Comparison of ENCODE assay signal across 10 cellular contexts in genomic region chr7:2312272-2312929, GRCh38.
A peak's percentile ranks its signal among the peaks of the same experiment; 100 is the strongest.
DNase-seq lines count a peak whose midpoint lies in the region; ATAC-seq and TF ChIP-seq lines count a peak whose summit lies in the region.
"Had no signal": no experiment of that assay in that cellular context is flagged by ENCODE, and none has a peak within 500 bp of the region (broad histone marks: within the 10 kb centered on the region; RNA-seq: fewer than 3 reads in every experiment).

No MANE protein-coding gene starts in this region.

- H3K4me3 Mint-ChIP-seq in activated T-cell treated with anti-CD3 and anti-CD28 coated beads, Interleukin-2, amount 50 U/mL, for 24 hours = peak overlapping the region; percentile 66
- H3K4me3 Mint-ChIP-seq in stimulated activated naive B cell treated with anti-CD40 and anti-IgM and Interleukin-4, amounts not matched to agents 10 μg/mL and 1 μg/mL and 100 μg/mL, for 72 hours = no peak overlapping the region

- peak overlapping the region; percentile 60 for H3K27ac Mint-ChIP-seq in activated T-cell treated with anti-CD3 and anti-CD28 coated beads, Interleukin-2, amount 50 U/mL, for 24 hours
- peak overlapping the region; percentile 97 for H3K27ac Mint-ChIP-seq in stimulated activated naive B cell treated with anti-CD40 and anti-IgM and Interleukin-4, amounts not matched to agents 10 μg/mL and 1 μg/mL and 100 μg/mL, for 72 hours

- H3K9me3 Mint-ChIP-seq in activated T-cell treated with anti-CD3 and anti-CD28 coated beads, Interleukin-2, amount 50 U/mL, for 24 hours = no peaks in the 10 kb centered on the region
- H3K9me3 Mint-ChIP-seq in stimulated activated naive B cell treated with anti-CD40 and anti-IgM and Interleukin-4, amounts not matched to agents 10 μg/mL and 1 μg/mL and 100 μg/mL, for 72 hours = peaks cover 3% of the 10 kb centered on the region in 2 donors

- no peaks in the 10 kb centered on the region for H3K27me3 Mint-ChIP-seq in activated T-cell treated with anti-CD3 and anti-CD28 coated beads, Interleukin-2, amount 50 U/mL, for 24 hours
- H3K27me3 Mint-ChIP-seq in stimulated activated naive B cell treated with anti-CD40 and anti-IgM and Interleukin-4, amounts not matched to agents 10 μg/mL and 1 μg/mL and 100 μg/mL, for 72 hours = no peaks in the 10 kb centered on the region

- peaks cover 19% of the 10 kb centered on the region for H3K4me1 Mint-ChIP-seq in activated T-cell treated with anti-CD3 and anti-CD28 coated beads, Interleukin-2, amount 50 U/mL, for 24 hours (ENCODE audit: low read depth)
- H3K4me1 Mint-ChIP-seq in stimulated activated naive B cell treated with anti-CD40 and anti-IgM and Interleukin-4, amounts not matched to agents 10 μg/mL and 1 μg/mL and 100 μg/mL, for 72 hours = peaks cover 20 to 49% of the 10 kb centered on the region in 2 donors

- TF ChIP-seq CTCF in choroid plexus epithelial cell (conservative IDR thresholded peaks at IDR 0.05; ENCODE audit: low read depth, low read length) = no peak

- ATAC-seq in HG02798 (IDR thresholded peaks at IDR 0.05; ENCODE audit: poor library complexity, unreplicated experiment) (peak; percentile 23), HG03439 (IDR thresholded peaks at IDR 0.05; ENCODE audit: unreplicated experiment) (no peak)
- ATAC-seq in stimulated activated naive B cell treated with anti-CD40 and anti-IgM and Interleukin-4, amounts not matched to agents 10 μg/mL and 1 μg/mL and 100 μg/mL, for 72 hours (replicated peaks) = peak; percentile 12 to 17

- no peak for DNase-seq in activated T-cell treated with anti-CD3 and anti-CD28 coated beads, Interleukin-2, amount 50 U/mL, for 24 hours
- DNase-seq in activated T-cell treated with anti-CD3 and anti-CD28 coated beads for 4 hours (no peak), choroid plexus epithelial cell (ENCODE audit: low read depth) (no peak), OCI-M2 (lab: John Stamatoyannopoulos, UW; ENCODE audit: unreplicated experiment) (no peak), NOMO-1 treated with dmso at 0.1 percent for 144 hours (lab: John Stamatoyannopoulos, UW; ENCODE audit: unreplicated experiment) (no peak)
- DNase-seq in stimulated activated naive B cell treated with anti-CD40 and anti-IgM and Interleukin-4, amounts not matched to agents 10 μg/mL and 1 μg/mL and 100 μg/mL, for 72 hours = no peak
- DNase-seq: stimulated activated CD4-positive, alpha-beta T cell treated with anti-CD3 and anti-CD28 coated beads, Interleukin-4, amount 100 ng/mL, for 4 hours; uterus had no signal

- peaks cover 20% of the 10 kb centered on the region for H3K36me3 Mint-ChIP-seq in activated T-cell treated with anti-CD3 and anti-CD28 coated beads, Interleukin-2, amount 50 U/mL, for 24 hours (ENCODE audit: low read depth)
- peaks cover 53 to 54% of the 10 kb centered on the region in 2 donors for H3K36me3 Mint-ChIP-seq in stimulated activated naive B cell treated with anti-CD40 and anti-IgM and Interleukin-4, amounts not matched to agents 10 μg/mL and 1 μg/mL and 100 μg/mL, for 72 hours

- H3K4me3 ChIP-seq in choroid plexus epithelial cell (ENCODE audit: low read depth, low read length) = peak overlapping the region; percentile 17
- H3K4me3 ChIP-seq: uterus had no signal
